In the genomic region with DNA sequence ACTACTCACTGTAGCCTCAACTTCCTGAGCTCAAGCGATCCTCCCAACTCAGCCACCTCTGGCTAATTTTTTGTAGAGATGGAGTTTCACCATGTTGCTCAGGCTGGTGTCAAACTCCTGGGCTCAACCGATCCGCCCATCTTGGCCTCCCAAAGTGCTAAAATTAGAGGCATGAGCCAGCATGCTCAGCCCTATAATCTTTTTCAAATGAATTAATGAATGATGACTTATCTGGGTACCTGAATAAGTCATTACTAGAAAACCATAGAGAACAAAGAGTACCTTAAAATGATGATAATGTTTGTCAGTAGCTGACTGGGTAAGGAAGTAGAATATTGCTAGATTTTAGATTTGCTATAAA, we compare ENCODE assay signal across 12 cellular contexts. TPM values are rescaled to one million over a fixed set of nuclear protein-coding genes. Genes with fewer than 3 reads are reported as not detected.
DNase-seq lines count a peak whose midpoint lies in the region; ATAC-seq, FAIRE-seq and TF ChIP-seq lines count a peak whose summit lies in the region.
"Had no signal": no experiment of that assay in that cellular context is flagged by ENCODE, and none has a peak within 500 bp of the region (broad histone marks: within the 10 kb centered on the region; RNA-seq: fewer than 3 reads in every experiment).

No MANE protein-coding gene starts in this region.

- no peak for TF ChIP-seq CTCF in keratinocyte (optimal IDR thresholded peaks at IDR 0.05 in 1 of 3, IDR thresholded peaks at IDR 0.05 in 1 of 3, conservative IDR thresholded peaks at IDR 0.05 in 1 of 3; ENCODE audit: extremely low read depth in 1 of 3, insufficient read depth in 2 of 3, low read length in 3 of 3)

- H3K9ac ChIP-seq in keratinocyte (ENCODE audit: control insufficient read depth, extremely low read depth, insufficient read depth, low read length): no peak overlapping the region

- H3K27ac ChIP-seq in keratinocyte (ENCODE audit: control insufficient read depth, insufficient read depth, low read length): no peak overlapping the region

- H3K4me1 ChIP-seq in keratinocyte (ENCODE audit: control insufficient read depth, extremely low read depth, insufficient read depth, low read length): peaks cover 29% of the 10 kb centered on the region

- no peaks in the 10 kb centered on the region for H3K27me3 ChIP-seq in keratinocyte (ENCODE audit: control insufficient read depth, extremely low read depth, insufficient read depth, low read length)
- H3K27me3 ChIP-seq: MG63 had no signal

- H2AFZ ChIP-seq in keratinocyte (ENCODE audit: control insufficient read depth, low read length): no peak overlapping the region

- ATAC-seq in GM18867 (IDR thresholded peaks at IDR 0.05; ENCODE audit: unreplicated experiment) (no peak), HG02588 (IDR thresholded peaks at IDR 0.05; ENCODE audit: unreplicated experiment) (no peak)

- no peak overlapping the region for H3K4me3 ChIP-seq in keratinocyte (ENCODE audit: control insufficient read depth in 2 of 3, extremely low read depth in 1 of 3, insufficient read depth in 2 of 3, low read depth in 1 of 3, low read length in 3 of 3)
- H3K4me3 ChIP-seq: MG63 had no signal

- H4K20me1 ChIP-seq in keratinocyte (ENCODE audit: control insufficient read depth, extremely low read depth, insufficient read depth, low read length): no peaks in the 10 kb centered on the region

- peaks cover 14% of the 10 kb centered on the region for H3K79me2 ChIP-seq in keratinocyte (ENCODE audit: control insufficient read depth, insufficient read depth, low read length)

- peak; percentile 37 for DNase-seq in stimulated activated naive CD4-positive, alpha-beta T cell treated with Interleukin-2 at 50 U/mL for 16 hours (lab: John Stamatoyannopoulos, UW)
- DNase-seq in stimulated activated naive CD4-positive, alpha-beta T cell (lab: John Stamatoyannopoulos, UW): no peak
- DNase-seq in T-helper 2 cell treated with Interferon-gamma antibody and Interleukin-4, amounts not matched to agents 5 μg/mL and 100 μg/mL, for 36 hours (ENCODE audit: low spot score): peak; percentile 57
- DNase-seq in keratinocyte (ENCODE audit: low read depth, low spot score): no peak
- no peak for DNase-seq in cortex of kidney (lab: John Stamatoyannopoulos, UW)
- DNase-seq in NCI-H1694 (lab: John Stamatoyannopoulos, UW): no peak
- DNase-seq: mesendoderm, MG63, NCI-H524 treated with DMSO at 0.1 percent for 48 hours, small intestine had no signal

- dilution Hi-C loops in keratinocyte (cut with MboI; ENCODE audit: extremely low pct_ligation_motif_present, low sequenced_read_pairs): no loop called here

- no peak for FAIRE-seq in keratinocyte (lab: Jason Lieb, UNC)
- FAIRE-seq: small intestine had no signal

- no peaks in the 10 kb centered on the region for H3K36me3 ChIP-seq in keratinocyte (ENCODE audit: control insufficient read depth in 2 of 2, extremely low read depth in 1 of 2, insufficient read depth in 2 of 2, low read length in 2 of 2)

- no peaks in the 10 kb centered on the region for H3K9me3 Mint-ChIP-seq in T-helper 2 cell treated with Interferon-gamma antibody and Interleukin-4, amounts not matched to agents 5 μg/mL and 100 μg/mL, for 36 hours

- H3K27me3 Mint-ChIP-seq in T-helper 2 cell treated with Interferon-gamma antibody and Interleukin-4, amounts not matched to agents 5 μg/mL and 100 μg/mL, for 36 hours (ENCODE audit: low read depth): no peaks in the 10 kb centered on the region

- H3K4me1 Mint-ChIP-seq in T-helper 2 cell treated with Interferon-gamma antibody and Interleukin-4, amounts not matched to agents 5 μg/mL and 100 μg/mL, for 36 hours (ENCODE audit: low read depth): peaks cover 74% of the 10 kb centered on the region

- peak overlapping the region; percentile 72 for H3K27ac Mint-ChIP-seq in T-helper 2 cell treated with Interferon-gamma antibody and Interleukin-4, amounts not matched to agents 5 μg/mL and 100 μg/mL, for 36 hours

- peaks cover 2% of the 10 kb centered on the region for H3K9me1 ChIP-seq in keratinocyte (ENCODE audit: control insufficient read depth, extremely low read depth, insufficient read depth, low read length)

- peak overlapping the region; percentile 29 for H3K4me2 ChIP-seq in keratinocyte (ENCODE audit: control insufficient read depth, extremely low read depth, insufficient read depth, low read depth, low read length)

- peaks cover 39% of the 10 kb centered on the region for H3K36me3 Mint-ChIP-seq in T-helper 2 cell treated with Interferon-gamma antibody and Interleukin-4, amounts not matched to agents 5 μg/mL and 100 μg/mL, for 36 hours (ENCODE audit: low read depth)

- H3K4me3 Mint-ChIP-seq in T-helper 2 cell treated with Interferon-gamma antibody and Interleukin-4, amounts not matched to agents 5 μg/mL and 100 μg/mL, for 36 hours: peak overlapping the region; percentile 52

- no peaks in the 10 kb centered on the region for H3K9me3 ChIP-seq in keratinocyte (ENCODE audit: control insufficient read depth, low read depth, low read length)
- H3K9me3 ChIP-seq: MG63 had no signal

RNA-seq across cellular contexts. Expression of gene FNBP1, which starts 13.8 kb away (rescaled TPM):
- polyA plus RNA-seq in keratinocyte: 4.4 to 9.6 TPM (median 6.6 TPM) in 3 replicates
- polyA plus RNA-seq in keratinocyte (2011; ENCODE audit: low read depth): 126 TPM
- 7.7 and 9.1 TPM in 2 replicates for polyA plus RNA-seq in keratinocyte (2011; cell fraction: cytosol; rRNA removed)
- 10.8 and 11.3 TPM in 2 replicates for polyA plus RNA-seq in keratinocyte (2011; cell fraction: nucleus; rRNA removed)
- 9.1 and 10.6 TPM in 2 replicates for polyA plus RNA-seq in keratinocyte (2012; ENCODE audit: low replicate concordance)
- polyA minus RNA-seq in keratinocyte: 6.8 to 17.5 TPM (median 7.5 TPM) in 3 replicates
- 10.2 TPM for polyA minus RNA-seq in keratinocyte (2011; cell fraction: cytosol; rRNA and poly(A)+ RNA removed)
- 4.9 and 16.1 TPM in 2 replicates for polyA minus RNA-seq in keratinocyte (2011; cell fraction: nucleus; rRNA and poly(A)+ RNA removed)

RNA-seq across cellular contexts. Expression of gene GPR107, which starts 24.5 kb away (rescaled TPM):
- polyA plus RNA-seq in keratinocyte: 27.3 to 30.8 TPM (median 29.7 TPM) in 3 replicates
- polyA plus RNA-seq in keratinocyte (2011; ENCODE audit: low read depth): 11.7 TPM
- 12.8 and 18.5 TPM in 2 replicates for polyA plus RNA-seq in keratinocyte (2011; cell fraction: cytosol; rRNA removed)
- 69.0 and 72.5 TPM in 2 replicates for polyA plus RNA-seq in keratinocyte (2011; cell fraction: nucleus; rRNA removed)
- polyA plus RNA-seq in keratinocyte (2012; ENCODE audit: low replicate concordance): 26.6 and 31.8 TPM in 2 replicates
- 22.3 to 50.2 TPM (median 31.4 TPM) in 3 replicates for polyA minus RNA-seq in keratinocyte
- 16.5 TPM for polyA minus RNA-seq in keratinocyte (2011; cell fraction: cytosol; rRNA and poly(A)+ RNA removed)
- 51.2 and 86.3 TPM in 2 replicates for polyA minus RNA-seq in keratinocyte (2011; cell fraction: nucleus; rRNA and poly(A)+ RNA removed)

Comparison
In these comparisons a context has a peak if more than half of its experiments do, and no peak if none do; other contexts are left out.
1. DNase-seq: peak in stimulated activated naive CD4-positive, alpha-beta T cell treated with Interleukin-2 at 50 U/mL for 16 hours (single experiment) and T-helper 2 cell treated with Interferon-gamma antibody and Interleukin-4, amounts not matched to agents 5 μg/mL and 100 μg/mL, for 36 hours (single experiment); none in stimulated activated naive CD4-positive, alpha-beta T cell (0 of 6), keratinocyte (single experiment), cortex of kidney (single experiment) and NCI-H1694 (single experiment).